11 cellular contexts compared by ENCODE assay signal in the genomic region with DNA sequence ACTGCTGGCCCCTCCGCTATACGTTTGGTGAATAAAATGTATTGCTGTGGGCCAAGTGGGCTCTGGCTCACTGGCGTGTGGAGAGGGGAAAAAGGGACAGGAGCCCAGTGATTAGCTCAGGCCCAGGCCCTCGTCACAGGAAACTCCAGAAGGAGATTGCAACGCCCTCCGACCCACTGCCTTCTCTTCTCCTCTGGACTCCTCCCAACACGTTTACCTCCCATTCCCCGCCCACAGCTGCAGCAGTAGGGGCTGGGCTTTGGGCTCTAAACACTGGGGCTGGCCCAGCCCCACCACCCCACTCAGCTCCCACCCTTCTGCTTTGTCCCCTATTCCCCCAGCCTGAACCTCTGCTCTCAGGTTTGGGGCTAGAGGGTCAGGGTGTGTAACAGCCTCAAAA.
DNase-seq lines count a peak whose midpoint lies in the region; ATAC-seq and TF ChIP-seq lines count a peak whose summit lies in the region.
"Had no signal": no experiment of that assay in that cellular context is flagged by ENCODE, and none has a peak within 500 bp of the region (broad histone marks: within the 10 kb centered on the region; RNA-seq: fewer than 3 reads in every experiment).

No MANE protein-coding gene starts in this region.

- ATAC-seq in WTC11 (peak; percentile 62), lower lobe of right lung (peak in 1 of 2 donors; percentile 11)
- no peak for ATAC-seq in effector memory CD8-positive, alpha-beta T cell (replicated peaks)

- H3K79me1 ChIP-seq in H9 (ENCODE audit: insufficient read depth, low read depth, low read length, poor library complexity, severe bottlenecking): no peaks in the 10 kb centered on the region

- no peak overlapping the region for H4K91ac ChIP-seq in H9 (ENCODE audit: insufficient read length, low read depth, low read length)

- H2BK5ac ChIP-seq in H9 (ENCODE audit: insufficient read length, low read length): no peak overlapping the region

- no peak overlapping the region for H4K5ac ChIP-seq in H9 (ENCODE audit: insufficient read length, low read depth, low read length)

- H3K36me3 ChIP-seq in lower lobe of right lung: no peaks in the 10 kb centered on the region
- peaks cover 0 to 21% (median 0%) of the 10 kb centered on the region in 6 donors for H3K36me3 ChIP-seq in spleen

- H3K4me2 ChIP-seq in H9 (ENCODE audit: insufficient read depth, insufficient read length, low read length): no peak overlapping the region

- no peak overlapping the region for H2BK120ac ChIP-seq in H9 (ENCODE audit: low read depth, low read length, poor library complexity, severe bottlenecking)

- no peak for TF ChIP-seq CTCF in H9 (conservative IDR thresholded peaks at IDR 0.05)
- no peak for TF ChIP-seq CTCF in WTC11 (IDR thresholded peaks at IDR 0.05)
- no peak for TF ChIP-seq CTCF in lower lobe of right lung (IDR thresholded peaks at IDR 0.05)
- no peak for TF ChIP-seq CTCF in spleen (IDR thresholded peaks at IDR 0.05 in 8 of 11, conservative IDR thresholded peaks at IDR 0.05 in 3 of 11)

- H3K27me3 Mint-ChIP-seq in H9 (ENCODE audit: low read depth) (peaks cover 2% of the 10 kb centered on the region; the same call in 1 of the 2 replicates), WTC11 (ENCODE audit: low read depth) (no peaks in the 10 kb centered on the region)
- H3K27me3 Mint-ChIP-seq in activated T-helper 2 cell treated with anti-CD3 and anti-CD28 coated beads, Interferon-gamma antibody, Interleukin-2, Interleukin-4, amounts not matched to agents 10 μg/mL and 5 μg/mL and 100 μg/mL, durations not matched to agents 14 hours and 24 hours and 36 hours (ENCODE audit: low read depth): no peaks in the 10 kb centered on the region
- H3K27me3 Mint-ChIP-seq in effector memory CD8-positive, alpha-beta T cell: peaks cover 5 to 9% of the 10 kb centered on the region in 2 donors

- H3K9ac ChIP-seq in H9 (ENCODE audit: extremely low read depth, insufficient read length, low read length): no peak overlapping the region

- H3K4ac ChIP-seq in H9 (ENCODE audit: low read depth, low read length): no peak overlapping the region

- no peaks in the 10 kb centered on the region; a peak in 1 of 7 replicates for H3K36me3 Mint-ChIP-seq in H9 (ENCODE audit: insufficient read depth in 1 of 3, low read depth in 3 of 3)
- H3K36me3 Mint-ChIP-seq in WTC11: no peaks in the 10 kb centered on the region
- H3K36me3 Mint-ChIP-seq in activated T-helper 2 cell treated with anti-CD3 and anti-CD28 coated beads, Interferon-gamma antibody, Interleukin-2, Interleukin-4, amounts not matched to agents 10 μg/mL and 5 μg/mL and 100 μg/mL, durations not matched to agents 14 hours and 24 hours and 36 hours (ENCODE audit: low read depth): no peaks in the 10 kb centered on the region
- peaks cover 9% of the 10 kb centered on the region for H3K36me3 Mint-ChIP-seq in effector memory CD8-positive, alpha-beta T cell (ENCODE audit: insufficient read depth)

- H3K4me1 ChIP-seq in H9 (ENCODE audit: insufficient read depth, low read length) (no peaks in the 10 kb centered on the region; the same call in 1 of the 2 replicates), lower lobe of right lung (peaks cover 52% of the 10 kb centered on the region), spleen (peaks cover 7 to 63% (median 35%) of the 10 kb centered on the region in 6 donors)

- no peak overlapping the region for H3K4me3 Mint-ChIP-seq in H9
- H3K4me3 Mint-ChIP-seq in WTC11: no peak overlapping the region
- H3K4me3 Mint-ChIP-seq in activated T-helper 2 cell treated with anti-CD3 and anti-CD28 coated beads, Interferon-gamma antibody, Interleukin-2, Interleukin-4, amounts not matched to agents 10 μg/mL and 5 μg/mL and 100 μg/mL, durations not matched to agents 14 hours and 24 hours and 36 hours (ENCODE audit: low read depth): no peak overlapping the region
- H3K4me3 Mint-ChIP-seq in effector memory CD8-positive, alpha-beta T cell: no peak overlapping the region

- H3K4me3 ChIP-seq in lower lobe of right lung (no peak overlapping the region), spleen (peak overlapping the region in 3 of 8 donors; percentile 9 to 28 (median 27))

- intact Hi-C loops in lower lobe of right lung (cut with DNase I): no loop called here
- intact Hi-C loops in spleen (cut with DNase I; ENCODE audit: low total_unique reads): no loop called here
- intact Hi-C loops in activated T-helper 2 cell treated with anti-CD3 and anti-CD28 coated beads, Interferon-gamma antibody, Interleukin-2, Interleukin-4, amounts not matched to agents 10 μg/mL and 5 μg/mL and 100 μg/mL, durations not matched to agents 14 hours and 24 hours and 36 hours (cut with micrococcal nuclease): loop anchor here (10.0 kb wide), 1 partner anchor 163 kb away; no protein-coding TSS in a partner anchor

- H3T11ph ChIP-seq in H9 (ENCODE audit: low read length): no peak overlapping the region

- H3K27ac Mint-ChIP-seq in H9 (no peak overlapping the region; a peak in 1 of 7 replicates), WTC11 (no peak overlapping the region)
- no peak overlapping the region for H3K27ac Mint-ChIP-seq in activated T-helper 2 cell treated with anti-CD3 and anti-CD28 coated beads, Interferon-gamma antibody, Interleukin-2, Interleukin-4, amounts not matched to agents 10 μg/mL and 5 μg/mL and 100 μg/mL, durations not matched to agents 14 hours and 24 hours and 36 hours
- no peak overlapping the region for H3K27ac Mint-ChIP-seq in effector memory CD8-positive, alpha-beta T cell

- H4K8ac ChIP-seq in H9 (replicated peaks; ENCODE audit: insufficient read length, low read depth, low read length): no peak overlapping the region

- POLR2A ChIA-PET in WTC11 (lab: Charles Lee): no interaction called here

- H2BK12ac ChIP-seq in H9 (ENCODE audit: insufficient read length, low read depth, low read length): no peak overlapping the region

- no peaks in the 10 kb centered on the region for H4K20me1 ChIP-seq in H9 (ENCODE audit: control insufficient read depth, insufficient read depth, insufficient read length)

- peaks cover 17 to 30% of the 10 kb centered on the region in 2 experiments for H3K4me1 Mint-ChIP-seq in H9
- H3K4me1 Mint-ChIP-seq in WTC11: peaks cover 28% of the 10 kb centered on the region
- H3K4me1 Mint-ChIP-seq in activated T-helper 2 cell treated with anti-CD3 and anti-CD28 coated beads, Interferon-gamma antibody, Interleukin-2, Interleukin-4, amounts not matched to agents 10 μg/mL and 5 μg/mL and 100 μg/mL, durations not matched to agents 14 hours and 24 hours and 36 hours (ENCODE audit: low read depth): peaks cover 10% of the 10 kb centered on the region
- H3K4me1 Mint-ChIP-seq in effector memory CD8-positive, alpha-beta T cell (ENCODE audit: low read depth in 2 of 2): peaks cover 17 to 23% of the 10 kb centered on the region in 2 donors

- CTCF ChIA-PET in WTC11 (lab: Charles Lee): interaction anchor here (0.6 to 4.4 kb wide), 12 partner anchors 9 to 103 kb away, joined by 3 to 50 read pairs (median 4); no protein-coding TSS in a partner anchor

- no peak overlapping the region for H3K23ac ChIP-seq in H9 (ENCODE audit: insufficient read length, low read depth, low read length)

- no peaks in the 10 kb centered on the region for H3K27me3 ChIP-seq in H9 (ENCODE audit: insufficient read depth, low read length)
- no peaks in the 10 kb centered on the region for H3K27me3 ChIP-seq in lower lobe of right lung (ENCODE audit: low read depth)
- peaks cover 0 to 4% (median 0%) of the 10 kb centered on the region in 7 donors for H3K27me3 ChIP-seq in spleen (replicated peaks in 1 of 7)

- H3K56ac ChIP-seq in H9 (ENCODE audit: insufficient read length, low read depth, low read length): no peak overlapping the region

- no peaks in the 10 kb centered on the region for H3K23me2 ChIP-seq in H9 (ENCODE audit: insufficient read length, low read depth, low read length, poor library complexity, severe bottlenecking)

- no peaks in the 10 kb centered on the region for H3K79me2 ChIP-seq in H9 (ENCODE audit: insufficient read depth, low read length)

- H2BK15ac ChIP-seq in H9 (ENCODE audit: low read depth, low read length): no peak overlapping the region

- H3K27ac ChIP-seq in H9 (ENCODE audit: insufficient read length, low read depth, low read length) (no peak overlapping the region), lower lobe of right lung (peak overlapping the region; percentile 62), spleen (peak overlapping the region in 7 of 8 donors; percentile 61 to 75 (median 70))

- no peak overlapping the region for H2AFZ ChIP-seq in H9 (ENCODE audit: low read length)

- H2BK20ac ChIP-seq in H9 (ENCODE audit: low read depth, low read length, poor library complexity, severe bottlenecking): no peak overlapping the region

- no CpG with 5 or more reads among the region's 8 CpGs for WGBS in H9 (ENCODE audit: extremely low coverage, insufficient read length, low lambda C conversion rate)
- WGBS in spleen, 5 donors: 53 to 72% (median 58%) methylated on average over 8 of the region's 8 CpGs

- no peaks in the 10 kb centered on the region for H3K9me3 Mint-ChIP-seq in H9
- no peaks in the 10 kb centered on the region for H3K9me3 Mint-ChIP-seq in WTC11
- H3K9me3 Mint-ChIP-seq in activated T-helper 2 cell treated with anti-CD3 and anti-CD28 coated beads, Interferon-gamma antibody, Interleukin-2, Interleukin-4, amounts not matched to agents 10 μg/mL and 5 μg/mL and 100 μg/mL, durations not matched to agents 14 hours and 24 hours and 36 hours: no peaks in the 10 kb centered on the region
- no peaks in the 10 kb centered on the region for H3K9me3 Mint-ChIP-seq in effector memory CD8-positive, alpha-beta T cell

- peak; percentile 53 for DNase-seq in H9
- DNase-seq in WTC11 (ENCODE audit: low spot score): peak; percentile 29
- no peak for DNase-seq in lower lobe of right lung
- DNase-seq in spleen: no peak
- no peak for DNase-seq in activated T-helper 2 cell treated with anti-CD3 and anti-CD28 coated beads, Interferon-gamma antibody, Interleukin-2, Interleukin-4, amounts not matched to agents 10 μg/mL and 5 μg/mL and 100 μg/mL, durations not matched to agents 14 hours and 24 hours and 36 hours (ENCODE audit: low spot score)
- DNase-seq in NCI-H510A treated with DMSO at 0.1 percent for 48 hours (lab: John Stamatoyannopoulos, UW): no peak
- DNase-seq in globus pallidus (ENCODE audit: low spot score): no peak
- DNase-seq in effector memory CD8-positive, alpha-beta T cell: no peak
- DNase-seq: amygdala, Calu3, NCI-H146 had no signal

- TF ChIP-seq POLR2A in spleen (IDR thresholded peaks at IDR 0.05): no peak

- H3K9me3 ChIP-seq in H9 (ENCODE audit: control insufficient read depth, low read depth, low read length) (no peaks in the 10 kb centered on the region), lower lobe of right lung (no peaks in the 10 kb centered on the region), spleen (no peaks in the 10 kb centered on the region)

- H3K18ac ChIP-seq in H9 (ENCODE audit: insufficient read length, low read depth, low read length): no peak overlapping the region

- no peak overlapping the region for H3K14ac ChIP-seq in H9 (ENCODE audit: insufficient read depth, low read length)

- H2AK5ac ChIP-seq in H9 (ENCODE audit: insufficient read length, low read length): no peak overlapping the region

TF ChIP-seq in WTC11, 78 proteins besides CTCF, POLR2A, EP300 and RAD21 (continues in another document):
- no peak for TF ChIP-seq CBFB (CRISPR knock-in tag; IDR thresholded peaks at IDR 0.05; ENCODE audit: low read depth)

Comparison
In these comparisons a context has a peak if more than half of its experiments do, and no peak if none do; other contexts are left out.
1. DNase-seq: peak in H9 (single experiment) and WTC11 (single experiment); none in lower lobe of right lung (single experiment), spleen (single experiment), activated T-helper 2 cell treated with anti-CD3 and anti-CD28 coated beads, Interferon-gamma antibody, Interleukin-2, Interleukin-4, amounts not matched to agents 10 μg/mL and 5 μg/mL and 100 μg/mL, durations not matched to agents 14 hours and 24 hours and 36 hours (single experiment), NCI-H510A treated with DMSO at 0.1 percent for 48 hours (single experiment), globus pallidus (single experiment) and effector memory CD8-positive, alpha-beta T cell (0 of 3).